Comparison of ENCODE assay signal across 8 cellular contexts in genomic region chr4:4502694-4503311, GRCh38. TPM values are rescaled to one million over a fixed set of nuclear protein-coding genes. Genes with fewer than 3 reads are reported as not detected.
DNase-seq lines count a peak whose midpoint lies in the region; ATAC-seq and TF ChIP-seq lines count a peak whose summit lies in the region.

No MANE protein-coding gene starts in this region.

- H3K4me3 ChIP-seq in mucosa of descending colon, result no peak overlapping the region

- H3K4me3 Mint-ChIP-seq in Calu3 (ENCODE audit: low read depth, unreplicated experiment), result peak overlapping the region; percentile 50
- peak overlapping the region; percentile 52 for H3K4me3 Mint-ChIP-seq in activated T-cell treated with anti-CD3 and anti-CD28 coated beads, Interleukin-2, amount 50 U/mL, for 24 hours

- DNase-seq in Calu3 (peak; percentile 2), mucosa of descending colon (no peak), NCI-H1694 treated with DMSO at 0.1 percent for 48 hours (lab: John Stamatoyannopoulos, UW) (no peak), NCI-H1417 (lab: John Stamatoyannopoulos, UW) (no peak), GM19238 (ENCODE audit: insufficient read length, low spot score) (no peak), KG1 (lab: John Stamatoyannopoulos, UW) (no peak)
- peak; percentile 33 for DNase-seq in activated T-cell treated with anti-CD3 and anti-CD28 coated beads, Interleukin-2, amount 50 U/mL, for 24 hours

- BruUV-seq in Calu3 (replicated peaks; lab: Mats Ljungman, UMichigan), result no TSS peak

- H3K27ac Mint-ChIP-seq in Calu3 (ENCODE audit: unreplicated experiment), result no peak overlapping the region
- H3K27ac Mint-ChIP-seq in activated T-cell treated with anti-CD3 and anti-CD28 coated beads, Interleukin-2, amount 50 U/mL, for 24 hours, result peak overlapping the region; percentile 35

- no peak for TF ChIP-seq CTCF in Calu3 (IDR thresholded peaks at IDR 0.05; ENCODE audit: unreplicated experiment)
- no peak for TF ChIP-seq CTCF in mucosa of descending colon (IDR thresholded peaks at IDR 0.05)

- ATAC-seq in HG02610 (IDR thresholded peaks at IDR 0.05; ENCODE audit: unreplicated experiment), result peak; percentile 68
- peak; percentile 12 for ATAC-seq in mucosa of descending colon

- H3K4me1 ChIP-seq in mucosa of descending colon (ENCODE audit: low read depth), result no peaks in the 10 kb centered on the region

- no peaks in the 10 kb centered on the region for H3K9me3 ChIP-seq in mucosa of descending colon

- H3K36me3 Mint-ChIP-seq in Calu3 (ENCODE audit: insufficient read depth, unreplicated experiment), result peaks cover 5% of the 10 kb centered on the region
- H3K36me3 Mint-ChIP-seq in activated T-cell treated with anti-CD3 and anti-CD28 coated beads, Interleukin-2, amount 50 U/mL, for 24 hours (ENCODE audit: low read depth), result peaks cover 16% of the 10 kb centered on the region

- H3K4me1 Mint-ChIP-seq in Calu3 (ENCODE audit: low read depth, unreplicated experiment), result peaks cover 15% of the 10 kb centered on the region
- H3K4me1 Mint-ChIP-seq in activated T-cell treated with anti-CD3 and anti-CD28 coated beads, Interleukin-2, amount 50 U/mL, for 24 hours (ENCODE audit: low read depth), result peaks cover 26% of the 10 kb centered on the region

- H3K27me3 Mint-ChIP-seq in Calu3 (ENCODE audit: unreplicated experiment), result no peaks in the 10 kb centered on the region
- no peaks in the 10 kb centered on the region for H3K27me3 Mint-ChIP-seq in activated T-cell treated with anti-CD3 and anti-CD28 coated beads, Interleukin-2, amount 50 U/mL, for 24 hours

- H3K9me3 Mint-ChIP-seq in Calu3 (ENCODE audit: low read depth, unreplicated experiment), result no peaks in the 10 kb centered on the region
- no peaks in the 10 kb centered on the region for H3K9me3 Mint-ChIP-seq in activated T-cell treated with anti-CD3 and anti-CD28 coated beads, Interleukin-2, amount 50 U/mL, for 24 hours

- no peaks in the 10 kb centered on the region for H3K36me3 ChIP-seq in mucosa of descending colon (ENCODE audit: low read depth)

- intact Hi-C loops in Calu3 (cut with micrococcal nuclease; ENCODE audit: unreplicated experiment) (no loop called here), mucosa of descending colon (cut with DNase I, micrococcal nuclease) (no loop called here)

- CTCF ChIA-PET in Calu3 (lab: Charles Lee), result interaction anchor here (0.8 to 1.5 kb wide), 3 partner anchors 9 to 24 kb away, joined by 3 to 6 read pairs (median 5); no protein-coding TSS in a partner anchor

RNA-seq across cellular contexts. Expression of gene STX18, which starts 39.0 kb away (rescaled TPM):
- total RNA-seq in Calu3 (2022) (25.6 and 27.3 TPM in 2 replicates), mucosa of descending colon (10 to 100 TPM; 33.1 to 43.3 (median 36.3) TPM)

Comparison
In these comparisons a context has a peak if more than half of its experiments do, and no peak if none do; other contexts are left out.
1. DNase-seq: peak in Calu3 (single experiment) and activated T-cell treated with anti-CD3 and anti-CD28 coated beads, Interleukin-2, amount 50 U/mL, for 24 hours (single experiment); none in mucosa of descending colon (0 of 3), NCI-H1694 treated with DMSO at 0.1 percent for 48 hours (single experiment), NCI-H1417 (0 of 3), GM19238 (single experiment) and KG1 (single experiment).